In the genomic region with DNA sequence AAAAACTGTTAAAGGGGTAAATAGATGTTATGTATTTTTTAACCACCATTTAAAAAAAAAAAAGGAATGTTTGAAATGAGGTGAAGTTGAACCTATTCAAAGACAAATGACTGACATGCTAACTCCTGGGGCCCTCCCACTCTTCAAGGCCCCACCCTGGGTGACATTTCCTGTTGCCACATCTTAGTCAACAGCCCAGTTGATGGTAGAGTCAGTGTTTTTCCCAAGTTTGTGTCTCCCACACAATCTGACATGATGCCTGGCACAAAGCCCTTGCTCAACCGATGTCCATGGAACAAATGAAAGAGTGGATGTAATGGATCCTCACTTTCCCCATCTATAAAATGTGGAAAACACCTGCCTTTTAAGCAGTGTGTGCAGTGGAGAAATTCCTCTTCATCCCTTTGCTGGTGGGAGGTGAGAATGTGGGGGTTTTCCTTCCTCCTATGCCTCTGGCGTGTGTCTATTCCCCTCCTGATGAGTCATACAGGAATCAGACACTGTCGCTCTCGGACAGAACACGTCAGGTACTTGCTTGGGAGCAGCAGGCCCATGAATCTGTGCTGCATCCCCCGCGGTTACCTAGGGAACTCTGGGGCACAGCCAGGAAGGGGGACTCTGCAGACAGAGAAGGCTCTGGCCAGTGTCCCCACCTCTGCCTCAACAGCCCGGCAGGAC, we compare ENCODE assay signal across 1 cellular context.
A peak's percentile ranks its signal among the peaks of the same experiment; 100 is the strongest.
TF ChIP-seq lines count a peak whose summit lies in the region.

No MANE protein-coding gene starts in this region.

TF ChIP-seq in K562, 482 proteins besides CTCF, POLR2A, EP300 and RAD21 (continued from another document):
- TF ChIP-seq, protein P1, sequence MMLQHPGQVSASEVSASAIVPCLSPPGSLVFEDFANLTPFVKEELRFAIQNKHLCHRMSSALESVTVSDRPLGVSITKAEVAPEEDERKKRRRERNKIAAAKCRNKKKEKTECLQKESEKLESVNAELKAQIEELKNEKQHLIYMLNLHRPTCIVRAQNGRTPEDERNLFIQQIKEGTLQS (IDR thresholded peaks at IDR 0.05): peak; percentile 55; the same call in 1 of the 2 replicates
- TF ChIP-seq, protein P1 (CRISPR knock-in tag; conservative IDR thresholded peaks at IDR 0.05): no peak
- peak; percentile 38; the same call in 1 of the 2 replicates for TF ChIP-seq FOSL1 (tag; conservative IDR thresholded peaks at IDR 0.05)
